ENCODE assay signal across 14 cellular contexts in genomic region chr6:108650325-108650724, GRCh38.
DNase-seq lines count a peak whose midpoint lies in the region; ATAC-seq and TF ChIP-seq lines count a peak whose summit lies in the region.
"Had no signal": no experiment of that assay in that cellular context is flagged by ENCODE, and none has a peak within 500 bp of the region (broad histone marks: within the 10 kb centered on the region; RNA-seq: fewer than 3 reads in every experiment).

No MANE protein-coding gene starts in this region.

- H3K4me3 ChIP-seq in heart left ventricle (no peak overlapping the region), esophagus muscularis mucosa (no peak overlapping the region), psoas muscle (no peak overlapping the region), aorta (ENCODE audit: low read length in 2 of 2) (no peak overlapping the region)

- no peaks in the 10 kb centered on the region for H3K27me3 ChIP-seq in heart left ventricle
- no peaks in the 10 kb centered on the region for H3K27me3 ChIP-seq in esophagus muscularis mucosa
- H3K27me3 ChIP-seq in psoas muscle (ENCODE audit: insufficient read depth in 3 of 3, low read length in 2 of 3) = no peaks in the 10 kb centered on the region
- no peaks in the 10 kb centered on the region for H3K27me3 ChIP-seq in aorta (ENCODE audit: control insufficient read depth in 1 of 2, insufficient read depth in 2 of 2, low read length in 1 of 2)

- intact Hi-C loops in heart left ventricle (cut with DNase I) = loop anchor here in 6 of 10 donors (5.0 to 10.0 kb wide), 3 partner anchors 83 to 88 kb away; partner anchors contain the start of gene FOXO3 (in 5 of the 6)
- intact Hi-C loops in left ventricle myocardium superior (cut with micrococcal nuclease) = loop anchor here (10.0 kb wide), 1 partner anchor 86 kb away; the partner anchor contains the start of gene FOXO3
- intact Hi-C loops in esophagus muscularis mucosa (cut with DNase I) = loop anchor here (5.0 to 10.0 kb wide), 2 partner anchors 58 to 434 kb away; no protein-coding TSS in a partner anchor
- intact Hi-C loops in psoas muscle (cut with DNase I) = loop anchor here in 1 of 2 donors (5.0 kb wide), 2 partner anchors 58 to 88 kb away; partner anchors contain the start of gene FOXO3
- intact Hi-C loops in aorta (cut with DNase I) = loop anchor here in 1 of 2 donors (5.0 kb wide), 1 partner anchor 68 kb away; no protein-coding TSS in a partner anchor

- no peak for TF ChIP-seq CTCF in heart left ventricle (IDR thresholded peaks at IDR 0.05)
- TF ChIP-seq CTCF in esophagus muscularis mucosa (IDR thresholded peaks at IDR 0.05) = no peak
- no peak for TF ChIP-seq CTCF in psoas muscle (IDR thresholded peaks at IDR 0.05)

- TF ChIP-seq POLR2A in heart left ventricle (IDR thresholded peaks at IDR 0.05) (no peak), esophagus muscularis mucosa (IDR thresholded peaks at IDR 0.05; ENCODE audit: low read depth) (no peak)

- H3K4me1 ChIP-seq in heart left ventricle (peaks cover 31 to 100% (median 92%) of the 10 kb centered on the region in 12 donors), esophagus muscularis mucosa (peaks cover 90 to 100% (median 98%) of the 10 kb centered on the region in 4 donors), psoas muscle (peaks cover 92% of the 10 kb centered on the region), aorta (ENCODE audit: control insufficient read depth in 1 of 2, insufficient read depth in 2 of 2, low read length in 2 of 2) (peaks cover 7 to 38% of the 10 kb centered on the region in 2 donors)

- no peak for TF ChIP-seq EP300 in esophagus muscularis mucosa (IDR thresholded peaks at IDR 0.05)

- no peaks in the 10 kb centered on the region for H3K9me3 ChIP-seq in heart left ventricle
- H3K9me3 ChIP-seq in esophagus muscularis mucosa = no peaks in the 10 kb centered on the region
- H3K9me3 ChIP-seq in psoas muscle = no peaks in the 10 kb centered on the region
- no peaks in the 10 kb centered on the region for H3K9me3 ChIP-seq in aorta (ENCODE audit: control insufficient read depth, low read length)

- no peak for DNase-seq in heart left ventricle
- DNase-seq in left ventricle myocardium superior = no peak
- DNase-seq in esophagus muscularis mucosa (ENCODE audit: extremely low spot score) = no peak
- no peak for DNase-seq in psoas muscle
- no peak for DNase-seq in aorta
- DNase-seq in NCI-H1694 (lab: John Stamatoyannopoulos, UW) = no peak
- DNase-seq: activated T-cell treated with anti-CD3 and anti-CD28 coated beads for 4 hours; COR-L47; GDM1; Kasumi-1; stimulated activated CD4-positive, alpha-beta T cell treated with anti-CD3 and anti-CD28 coated beads, Interleukin-4, amount 100 ng/mL, for 4 hours had no signal

- peaks cover 0 to 4% (median 0%) of the 10 kb centered on the region in 9 donors for H3K36me3 ChIP-seq in heart left ventricle
- H3K36me3 ChIP-seq in esophagus muscularis mucosa = peaks cover 0 to 13% (median 4%) of the 10 kb centered on the region in 4 donors
- no peaks in the 10 kb centered on the region for H3K36me3 ChIP-seq in psoas muscle (ENCODE audit: insufficient read depth in 1 of 2, low read depth in 1 of 2)
- H3K36me3 ChIP-seq in aorta (ENCODE audit: control insufficient read depth in 1 of 2, insufficient read depth in 2 of 2, low read length in 1 of 2) = no peaks in the 10 kb centered on the region

- 69 to 91% (median 81%) methylated on average over 1 of the region's 1 CpG for WGBS in heart left ventricle, 4 donors
- WGBS in esophagus muscularis mucosa = 86% methylated on average over 1 of the region's 1 CpG
- 54 to 86% (median 81%) methylated on average over 1 of the region's 1 CpG for WGBS in psoas muscle, 3 donors
- 63 to 72% methylated on average over 1 of the region's 1 CpG for WGBS in aorta, 2 donors

- peak overlapping the region in 10 of 12 donors; percentile 39 to 91 (median 84) for H3K27ac ChIP-seq in heart left ventricle
- peak overlapping the region; percentile 81 to 89 (median 86) for H3K27ac ChIP-seq in esophagus muscularis mucosa (replicated peaks in 1 of 4)
- H3K27ac ChIP-seq in psoas muscle = peak overlapping the region; percentile 84
- peak overlapping the region; percentile 9 to 98 for H3K27ac ChIP-seq in aorta (ENCODE audit: low read depth in 1 of 2, low read length in 2 of 2)

- ATAC-seq in heart left ventricle (no peak), left ventricle myocardium superior (no peak), psoas muscle (no peak), aorta (ENCODE audit: low FRiP score) (no peak), GM21360 (IDR thresholded peaks at IDR 0.05; ENCODE audit: unreplicated experiment) (no peak), HG03196 (IDR thresholded peaks at IDR 0.05; ENCODE audit: unreplicated experiment) (no peak)
- ATAC-seq: PC-3 had no signal
